In genomic region chr6:138909511-138909910, GRCh38 we compare ENCODE assay signal across 25 cellular contexts.
"Had no signal": no experiment of that assay in that cellular context is flagged by ENCODE, and none has a peak within 500 bp of the region (broad histone marks: within the 10 kb centered on the region; RNA-seq: fewer than 3 reads in every experiment).

No MANE protein-coding gene starts in this region.

- H3K4me1 ChIP-seq: breast epithelium, esophagus squamous epithelium, prostate gland, sigmoid colon, stomach, thyroid gland, upper lobe of left lung, vagina had no signal

- H3K27me3 Mint-ChIP-seq: activated B cell treated with CpG ODN at 0.5 μM for 24 hours had no signal

- ATAC-seq: stimulated activated effector memory CD8-positive, alpha-beta T cell treated with anti-CD3 and anti-CD28 coated beads, Interleukin-12 subunit alpha, Interleukin-12 subunit beta, amount 100 ng/mL, for 72 hours had no signal

- DNase-seq: activated B cell treated with CpG ODN at 0.5 μM for 24 hours; activated CD4-positive, alpha-beta T cell treated with anti-CD3 and anti-CD28 coated beads, Interleukin-2, amount 50 U/mL, for 1 hour; activated gamma-delta T cell; activated naive CD4-positive, alpha-beta T cell treated with anti-CD3 and anti-CD28 coated beads, Interleukin-2, amount 50 U/mL, for 16 hours; amniotic stem cell; central memory CD4-positive, alpha-beta T cell; endodermal cell; esophagus squamous epithelium; foreskin melanocyte; glutamatergic neuron; mammary epithelial cell; ovary; retina; sigmoid colon; small intestine; stimulated activated CD4-positive, alpha-beta T cell treated with anti-CD3 and anti-CD28 coated beads, Interleukin-4, amount 100 ng/mL, for 24 hours; stomach; T-helper 2 cell; thyroid gland; upper lobe of left lung had no signal

- H3K9me3 Mint-ChIP-seq: activated B cell treated with CpG ODN at 0.5 μM for 24 hours; endodermal cell; stimulated activated effector memory CD8-positive, alpha-beta T cell treated with anti-CD3 and anti-CD28 coated beads, Interleukin-12 subunit alpha, Interleukin-12 subunit beta, amount 100 ng/mL, for 72 hours had no signal

- H3K4me3 Mint-ChIP-seq: activated B cell treated with CpG ODN at 0.5 μM for 24 hours; endodermal cell; stimulated activated effector memory CD8-positive, alpha-beta T cell treated with anti-CD3 and anti-CD28 coated beads, Interleukin-12 subunit alpha, Interleukin-12 subunit beta, amount 100 ng/mL, for 72 hours had no signal

- H3K27me3 ChIP-seq: breast epithelium, esophagus squamous epithelium, ovary, sigmoid colon, stomach, thyroid gland, upper lobe of left lung, vagina had no signal

- H3K27ac Mint-ChIP-seq: activated B cell treated with CpG ODN at 0.5 μM for 24 hours; endodermal cell; stimulated activated effector memory CD8-positive, alpha-beta T cell treated with anti-CD3 and anti-CD28 coated beads, Interleukin-12 subunit alpha, Interleukin-12 subunit beta, amount 100 ng/mL, for 72 hours had no signal

- H3K4me3 ChIP-seq: breast epithelium, esophagus squamous epithelium, ovary, prostate gland, sigmoid colon, stomach, thyroid gland, upper lobe of left lung, vagina had no signal

- H3K9me3 ChIP-seq: breast epithelium, esophagus squamous epithelium, ovary, prostate gland, sigmoid colon, stomach, thyroid gland, upper lobe of left lung, vagina had no signal

- FAIRE-seq: small intestine had no signal

- H3K27ac ChIP-seq: breast epithelium, epithelial cell of prostate, esophagus squamous epithelium, ovary, prostate gland, sigmoid colon, stomach, thyroid gland, upper lobe of left lung, vagina had no signal

- H3K4me1 Mint-ChIP-seq: stimulated activated effector memory CD8-positive, alpha-beta T cell treated with anti-CD3 and anti-CD28 coated beads, Interleukin-12 subunit alpha, Interleukin-12 subunit beta, amount 100 ng/mL, for 72 hours had no signal
